ENCODE assay signal across 16 cellular contexts in the genomic region with DNA sequence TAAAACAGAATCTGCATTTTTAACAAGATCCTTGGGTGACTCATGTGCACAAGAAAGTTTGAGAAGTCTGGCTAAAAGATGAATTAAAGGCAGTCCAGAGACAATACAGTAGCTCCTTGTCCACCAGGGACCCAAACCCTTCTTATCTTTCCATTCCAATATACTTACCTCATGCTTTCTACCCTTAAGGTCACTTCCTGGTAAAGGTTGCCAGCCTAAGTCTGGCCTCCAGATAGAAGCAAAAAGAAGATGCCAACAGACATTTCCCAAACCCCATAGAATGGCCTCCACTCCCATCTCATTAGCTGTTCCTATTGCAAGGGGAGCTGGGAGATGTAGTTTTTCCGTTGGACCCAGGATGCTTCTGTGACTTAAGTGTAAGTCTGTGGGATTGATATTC.
"Had no signal": no experiment of that assay in that cellular context is flagged by ENCODE, and none has a peak within 500 bp of the region (broad histone marks: within the 10 kb centered on the region; RNA-seq: fewer than 3 reads in every experiment).

No MANE protein-coding gene starts in this region.

- H3K27me3 Mint-ChIP-seq: activated naive CD8-positive, alpha-beta T cell treated with anti-CD3 and anti-CD28 coated beads for 36 hours had no signal

- H3K27ac ChIP-seq: cardiac muscle cell, left lung, prostate gland, right atrium auricular region, tibial artery, WERI-Rb-1 had no signal

- ATAC-seq: effector memory CD8-positive, alpha-beta T cell; left lung; stimulated activated naive CD8-positive, alpha-beta T cell treated with anti-CD3 and anti-CD28 coated beads, Interleukin-15, Interleukin-2, amounts not matched to agents 100 U/mL and 50 U/mL, for 24 hours had no signal

- H3K9me3 Mint-ChIP-seq: activated naive CD8-positive, alpha-beta T cell treated with anti-CD3 and anti-CD28 coated beads for 36 hours; effector memory CD8-positive, alpha-beta T cell had no signal

- DNase-seq: activated CD4-positive, alpha-beta T cell treated with anti-CD3 and anti-CD28 coated beads for 1 hour; activated CD4-positive, alpha-beta T cell treated with anti-CD3 and anti-CD28 coated beads, Interleukin-2, amount 50 U/mL, for 48 hours; activated naive CD8-positive, alpha-beta T cell treated with anti-CD3 and anti-CD28 coated beads for 36 hours; amniotic stem cell; effector memory CD8-positive, alpha-beta T cell; foreskin melanocyte; glutamatergic neuron; left lung; stimulated activated naive CD8-positive, alpha-beta T cell treated with anti-CD3 and anti-CD28 coated beads, Interleukin-15, Interleukin-2, amounts not matched to agents 100 U/mL and 50 U/mL, for 24 hours; substantia nigra; T-helper 2 cell; tibial artery; WERI-Rb-1 had no signal

- H3K9me3 ChIP-seq: left lung, prostate gland, right atrium auricular region, tibial artery had no signal

- H3K4me3 Mint-ChIP-seq: activated naive CD8-positive, alpha-beta T cell treated with anti-CD3 and anti-CD28 coated beads for 36 hours; effector memory CD8-positive, alpha-beta T cell had no signal

- H3K36me3 Mint-ChIP-seq: activated naive CD8-positive, alpha-beta T cell treated with anti-CD3 and anti-CD28 coated beads for 36 hours had no signal

- H3K4me1 ChIP-seq: left lung, prostate gland, right atrium auricular region, tibial artery had no signal

- H3K4me1 Mint-ChIP-seq: activated naive CD8-positive, alpha-beta T cell treated with anti-CD3 and anti-CD28 coated beads for 36 hours had no signal

- H3K4me3 ChIP-seq: cardiac muscle cell, left lung, prostate gland, right atrium auricular region, tibial artery had no signal

- H3K36me3 ChIP-seq: cardiac muscle cell, left lung, prostate gland, right atrium auricular region, tibial artery, WERI-Rb-1 had no signal

- H3K27me3 ChIP-seq: cardiac muscle cell, left lung, right atrium auricular region had no signal

- H3K27ac Mint-ChIP-seq: activated naive CD8-positive, alpha-beta T cell treated with anti-CD3 and anti-CD28 coated beads for 36 hours; effector memory CD8-positive, alpha-beta T cell had no signal
